13 cellular contexts compared by ENCODE assay signal in genomic region chr4:108029321-108029720, GRCh38. TPM values are rescaled to one million over a fixed set of nuclear protein-coding genes. Genes with fewer than 3 reads are reported as not detected.
DNase-seq lines count a peak whose midpoint lies in the region; ATAC-seq and TF ChIP-seq lines count a peak whose summit lies in the region.
"Had no signal": no experiment of that assay in that cellular context is flagged by ENCODE, and none has a peak within 500 bp of the region (broad histone marks: within the 10 kb centered on the region; RNA-seq: fewer than 3 reads in every experiment).

No MANE protein-coding gene starts in this region.

- H3K9ac ChIP-seq in neural progenitor cell (no peak overlapping the region), PC-3 (ENCODE audit: low read length) (no peak overlapping the region)

- H2AFZ ChIP-seq in neural progenitor cell (replicated peaks): no peak overlapping the region
- H2AFZ ChIP-seq in PC-3 (ENCODE audit: low read length): no peak overlapping the region

- no peaks in the 10 kb centered on the region for H3K9me3 ChIP-seq in CD4-positive, alpha-beta T cell (ENCODE audit: control insufficient read depth, low read length)
- H3K9me3 ChIP-seq in neural progenitor cell (ENCODE audit: low read depth): no peaks in the 10 kb centered on the region
- no peaks in the 10 kb centered on the region for H3K9me3 ChIP-seq in PC-3 (ENCODE audit: low read length)
- H3K9me3 ChIP-seq: adrenal gland, Peyer's patch had no signal

- intact Hi-C loops in CD4-positive, alpha-beta T cell (cut with DNase I, micrococcal nuclease): loop anchor here in 1 of 2 experiments (5.0 kb wide), 1 partner anchor 483 kb away; no protein-coding TSS in a partner anchor
- intact Hi-C loops in PC-3 (cut with micrococcal nuclease): no loop called here

- H3K36me3 Mint-ChIP-seq in CD4-positive, alpha-beta T cell (ENCODE audit: low read depth): peaks cover 35% of the 10 kb centered on the region
- H3K36me3 Mint-ChIP-seq in T-helper 1 cell treated with Interleukin-12 subunit alpha and Interleukin-12 subunit beta and Interleukin-4 antibody, amounts not matched to agents 30 μg/mL and 1 μg/mL, for 36 hours (ENCODE audit: low read depth): peaks cover 30% of the 10 kb centered on the region
- peaks cover 35% of the 10 kb centered on the region for H3K36me3 Mint-ChIP-seq in neural progenitor cell

- DNase-seq in CD4-positive, alpha-beta T cell: peak in 6 of 10 experiments; percentile 25 to 48 (median 32)
- peak in 3 of 4 experiments; percentile 4 to 36 (median 7) for DNase-seq in activated naive CD4-positive, alpha-beta T cell (lab: John Stamatoyannopoulos, UW)
- DNase-seq in neural progenitor cell (ENCODE audit: low spot score) (no peak), NCI-H2196 (lab: John Stamatoyannopoulos, UW; ENCODE audit: unreplicated experiment) (no peak), PC-3 (no peak), GOT3 (lab: John Stamatoyannopoulos, UW) (no peak)
- DNase-seq: adrenal gland, dorsolateral prefrontal cortex, NCI-H2171 treated with DMSO at 0.1 percent for 48 hours, Peyer's patch had no signal

- no TSS peak for BruUV-seq in PC-3 (replicated peaks; lab: Mats Ljungman, UMichigan)

- TF ChIP-seq CTCF in CD4-positive, alpha-beta T cell (IDR thresholded peaks at IDR 0.05): no peak
- TF ChIP-seq CTCF in neural progenitor cell (IDR thresholded peaks at IDR 0.05): no peak
- TF ChIP-seq CTCF in PC-3 (conservative IDR thresholded peaks at IDR 0.05; ENCODE audit: low read depth, low read length): no peak

- H3K4me3 ChIP-seq in neural progenitor cell: no peak overlapping the region
- no peak overlapping the region for H3K4me3 ChIP-seq in PC-3 (ENCODE audit: low read length)
- H3K4me3 ChIP-seq: adrenal gland, dorsolateral prefrontal cortex, Peyer's patch had no signal

- H3K36me3 ChIP-seq in neural progenitor cell (peaks cover 3% of the 10 kb centered on the region), PC-3 (ENCODE audit: low read depth, low read length) (no peaks in the 10 kb centered on the region; the same call in 1 of the 2 replicates)

- H3K4me3 Mint-ChIP-seq in CD4-positive, alpha-beta T cell: peak overlapping the region; percentile 61
- peak overlapping the region; percentile 68 for H3K4me3 Mint-ChIP-seq in T-helper 1 cell treated with Interleukin-12 subunit alpha and Interleukin-12 subunit beta and Interleukin-4 antibody, amounts not matched to agents 30 μg/mL and 1 μg/mL, for 36 hours
- H3K4me3 Mint-ChIP-seq in neural progenitor cell: no peak overlapping the region
- H3K4me3 Mint-ChIP-seq: nephron had no signal

- H3K9me2 ChIP-seq in PC-3 (replicated peaks; ENCODE audit: low read length): no peaks in the 10 kb centered on the region

- H3K27ac ChIP-seq in CD4-positive, alpha-beta T cell (ENCODE audit: low read depth, low read length): peak overlapping the region; percentile 42
- H3K27ac ChIP-seq in neural progenitor cell: no peak overlapping the region
- H3K27ac ChIP-seq in PC-3 (ENCODE audit: low read length): no peak overlapping the region
- H3K27ac ChIP-seq: adrenal gland, dorsolateral prefrontal cortex, Peyer's patch had no signal

- POLR2A ChIA-PET in CD4-positive, alpha-beta T cell (lab: Charles Lee): interaction anchor here (0.6 to 3.4 kb wide), 20 partner anchors 10 to 550 kb away, joined by 3 to 21 read pairs (median 10); no protein-coding TSS in a partner anchor
- POLR2A ChIA-PET in PC-3 (lab: Charles Lee; ENCODE audit: unreplicated experiment): no interaction called here

- H3K27ac Mint-ChIP-seq in CD4-positive, alpha-beta T cell: peak overlapping the region; percentile 81
- H3K27ac Mint-ChIP-seq in T-helper 1 cell treated with Interleukin-12 subunit alpha and Interleukin-12 subunit beta and Interleukin-4 antibody, amounts not matched to agents 30 μg/mL and 1 μg/mL, for 36 hours: peak overlapping the region; percentile 88
- H3K27ac Mint-ChIP-seq in neural progenitor cell: peak overlapping the region; percentile 62
- H3K27ac Mint-ChIP-seq: nephron had no signal

- CTCF ChIA-PET in CD4-positive, alpha-beta T cell (lab: Charles Lee): interaction anchor here (0.7 to 3.8 kb wide), 15 partner anchors 10 to 559 kb away, joined by 3 to 44 read pairs (median 7); partner anchors contain the start of gene LEF1
- CTCF ChIA-PET in PC-3 (lab: Charles Lee): interaction anchor here (0.5 kb wide), 1 partner anchor 29 kb away, joined by 5 read pairs; no protein-coding TSS in a partner anchor

- H3K79me2 ChIP-seq in neural progenitor cell (ENCODE audit: low read depth): no peaks in the 10 kb centered on the region
- H3K79me2 ChIP-seq in PC-3 (ENCODE audit: low read length): no peaks in the 10 kb centered on the region

- H3K27me3 Mint-ChIP-seq in CD4-positive, alpha-beta T cell: no peaks in the 10 kb centered on the region
- H3K27me3 Mint-ChIP-seq in T-helper 1 cell treated with Interleukin-12 subunit alpha and Interleukin-12 subunit beta and Interleukin-4 antibody, amounts not matched to agents 30 μg/mL and 1 μg/mL, for 36 hours (ENCODE audit: low read depth): no peaks in the 10 kb centered on the region
- no peaks in the 10 kb centered on the region for H3K27me3 Mint-ChIP-seq in neural progenitor cell (ENCODE audit: insufficient read depth, low read depth)

- H3K4me2 ChIP-seq in neural progenitor cell: no peak overlapping the region
- no peak overlapping the region for H3K4me2 ChIP-seq in PC-3 (ENCODE audit: low read length)

- H3F3A ChIP-seq in neural progenitor cell (ENCODE audit: low read depth) (no peaks in the 10 kb centered on the region), PC-3 (ENCODE audit: low read length, unreplicated experiment) (no peaks in the 10 kb centered on the region)

- peaks cover 2% of the 10 kb centered on the region for H4K20me1 ChIP-seq in neural progenitor cell (ENCODE audit: low read depth)
- no peaks in the 10 kb centered on the region for H4K20me1 ChIP-seq in PC-3 (ENCODE audit: low read length)

- peaks cover 57% of the 10 kb centered on the region for H3K4me1 Mint-ChIP-seq in CD4-positive, alpha-beta T cell (ENCODE audit: low read depth)
- peaks cover 42% of the 10 kb centered on the region for H3K4me1 Mint-ChIP-seq in T-helper 1 cell treated with Interleukin-12 subunit alpha and Interleukin-12 subunit beta and Interleukin-4 antibody, amounts not matched to agents 30 μg/mL and 1 μg/mL, for 36 hours (ENCODE audit: low read depth)
- H3K4me1 Mint-ChIP-seq in neural progenitor cell: peaks cover 22% of the 10 kb centered on the region

- H3K4me1 ChIP-seq in neural progenitor cell: peaks cover 7% of the 10 kb centered on the region
- no peaks in the 10 kb centered on the region for H3K4me1 ChIP-seq in PC-3 (ENCODE audit: insufficient read depth, low read length)
- H3K4me1 ChIP-seq: adrenal gland, Peyer's patch had no signal

- peak; percentile 60 for ATAC-seq in CD4-positive, alpha-beta T cell (ENCODE audit: poor library complexity)
- ATAC-seq in PC-3 (no peak), HG02610 (IDR thresholded peaks at IDR 0.05; ENCODE audit: unreplicated experiment) (no peak)

- H3K27me3 ChIP-seq in CD4-positive, alpha-beta T cell (ENCODE audit: control insufficient read depth, insufficient read depth, low read length): no peaks in the 10 kb centered on the region
- no peaks in the 10 kb centered on the region for H3K27me3 ChIP-seq in neural progenitor cell
- no peaks in the 10 kb centered on the region for H3K27me3 ChIP-seq in PC-3 (ENCODE audit: low read length)
- H3K27me3 ChIP-seq: adrenal gland, dorsolateral prefrontal cortex, Peyer's patch had no signal

- no peaks in the 10 kb centered on the region for H3K9me3 Mint-ChIP-seq in CD4-positive, alpha-beta T cell
- peaks cover 3% of the 10 kb centered on the region for H3K9me3 Mint-ChIP-seq in T-helper 1 cell treated with Interleukin-12 subunit alpha and Interleukin-12 subunit beta and Interleukin-4 antibody, amounts not matched to agents 30 μg/mL and 1 μg/mL, for 36 hours
- H3K9me3 Mint-ChIP-seq in neural progenitor cell: no peaks in the 10 kb centered on the region
- H3K9me3 Mint-ChIP-seq: nephron had no signal

RNA-seq across cellular contexts. Expression of gene HADH, which starts 39.6 kb away (rescaled TPM):
- total RNA-seq in CD4-positive, alpha-beta T cell: 10 to 100 TPM; 16.1 to 16.3 TPM
- total RNA-seq in neural progenitor cell (ENCODE audit: low replicate concordance) (37.2 and 49.9 TPM in 2 replicates), PC-3 (2014; rRNA removed) (10.8 and 17.5 TPM in 2 replicates)

Comparison
In these comparisons a context has a peak if more than half of its experiments do, and no peak if none do; other contexts are left out.
1. DNase-seq: peak in CD4-positive, alpha-beta T cell (6 of 10) and activated naive CD4-positive, alpha-beta T cell (3 of 4); none in neural progenitor cell (single experiment), NCI-H2196 (single experiment), PC-3 (single experiment) and GOT3 (single experiment).
2. Peak in every context shown above with its lines, with median percentiles within 50 percentile points of each other: H3K27ac Mint-ChIP-seq.